9 cellular contexts compared by ENCODE assay signal in genomic region chr11:67006029-67006884, GRCh38. TPM values are rescaled to one million over a fixed set of nuclear protein-coding genes. Genes with fewer than 3 reads are reported as not detected.
A peak's percentile ranks its signal among the peaks of the same experiment; 100 is the strongest.
DNase-seq lines count a peak whose midpoint lies in the region; ATAC-seq, FAIRE-seq and TF ChIP-seq lines count a peak whose summit lies in the region.
"Had no signal": no experiment of that assay in that cellular context is flagged by ENCODE, and none has a peak within 500 bp of the region (broad histone marks: within the 10 kb centered on the region; RNA-seq: fewer than 3 reads in every experiment).

No MANE protein-coding gene starts in this region.

- H3K27ac ChIP-seq in heart right ventricle (no peak overlapping the region), ascending aorta (no peak overlapping the region)

- H3K4me3 Mint-ChIP-seq in nephron progenitor cell: no peak overlapping the region

- TF ChIP-seq POLR2A in H54 (IDR thresholded peaks at IDR 0.05; ENCODE audit: low read depth, low read length): no peak; the same call in 1 of the 2 replicates

- H3K4me1 ChIP-seq in heart right ventricle: no peaks in the 10 kb centered on the region
- no peaks in the 10 kb centered on the region for H3K4me1 ChIP-seq in ascending aorta

- H3K36me3 ChIP-seq in heart right ventricle (no peaks in the 10 kb centered on the region), ascending aorta (no peaks in the 10 kb centered on the region)

- intact Hi-C loops in heart right ventricle (cut with DNase I) (no loop called here), ascending aorta (cut with DNase I) (no loop called here)

- no peak overlapping the region for H3K27ac Mint-ChIP-seq in nephron progenitor cell

- no peaks in the 10 kb centered on the region for H3K9me3 ChIP-seq in heart right ventricle
- H3K9me3 ChIP-seq in ascending aorta: no peaks in the 10 kb centered on the region

- FAIRE-seq in H54 (lab: Jason Lieb, UNC): no peak

- DNase-seq in AG08395 (ENCODE audit: low spot score) (peak; percentile 43), H54 (ENCODE audit: insufficient read length, low spot score) (peak; percentile 68), RPMI8226 (peak; percentile 59), heart right ventricle (peak in 1 of 2 donors; percentile 39), ascending aorta (ENCODE audit: low spot score in 2 of 2) (no peak), C1 segment of cervical spinal cord (lab: John Stamatoyannopoulos, UW) (no peak), HPDE6-E6E7 (ENCODE audit: extremely low spot score) (no peak), nephron progenitor cell (no peak)

- H3K4me3 ChIP-seq in heart right ventricle (no peak overlapping the region), ascending aorta (no peak overlapping the region)

- H3K27me3 ChIP-seq in heart right ventricle: no peaks in the 10 kb centered on the region
- no peaks in the 10 kb centered on the region for H3K27me3 ChIP-seq in ascending aorta

- H3K4me1 Mint-ChIP-seq in nephron progenitor cell: peaks cover 32% of the 10 kb centered on the region

- H3K9me3 Mint-ChIP-seq in nephron progenitor cell: no peaks in the 10 kb centered on the region

- ATAC-seq in heart right ventricle: peak in 7 of 8 donors; percentile 24 to 77 (median 28)

- no peaks in the 10 kb centered on the region for H3K36me3 Mint-ChIP-seq in nephron progenitor cell (ENCODE audit: low read depth)

- 84 to 85% methylated on average over 14 of the region's 14 CpGs for WGBS in heart right ventricle, 2 donors

- TF ChIP-seq CTCF in heart right ventricle (IDR thresholded peaks at IDR 0.05): no peak
- no peak for TF ChIP-seq CTCF in ascending aorta (IDR thresholded peaks at IDR 0.05)
- no peak for TF ChIP-seq CTCF in nephron progenitor cell (IDR thresholded peaks at IDR 0.05)

- peaks cover 18% of the 10 kb centered on the region for H3K27me3 Mint-ChIP-seq in nephron progenitor cell (ENCODE audit: low read depth, poor library complexity)

RNA-seq across cellular contexts. Expression of gene SYT12, which starts 16.7 kb away (rescaled TPM):
- total RNA-seq in heart right ventricle (under 1 TPM in 9 of 10 donors, not detected in 1; 0.12 to 0.78 (median 0.23) TPM), ascending aorta (6.3 TPM)
- polyA plus RNA-seq in heart right ventricle: under 1 TPM in 1 of 2 donors, not detected in 1; 0.33 TPM

RNA-seq across cellular contexts. Expression of gene C11orf86, which starts 31.2 kb away (rescaled TPM):
- total RNA-seq in heart right ventricle: not detected
- not detected for polyA plus RNA-seq in heart right ventricle
- total RNA-seq in ascending aorta: not detected
- polyA plus RNA-seq: esophagus had no signal

RNA-seq across cellular contexts. Expression of gene PC, which starts 48.1 kb away (rescaled TPM):
- total RNA-seq in heart right ventricle (10 to 100 TPM in 7 of 10 donors, 1 to 10 TPM in 3; 6.8 to 18.5 (median 11.0) TPM), ascending aorta (13.5 TPM)
- polyA plus RNA-seq in heart right ventricle: 10 to 100 TPM; 13.2 to 26.0 TPM

RNA-seq across cellular contexts. Expression of gene RHOD, which starts 50.4 kb away (rescaled TPM):
- 100 to 1,000 TPM in 1 of 10 donors, 10 to 100 TPM in 9; 21.9 to 103 (median 29.5) TPM for total RNA-seq in heart right ventricle
- polyA plus RNA-seq in heart right ventricle: 10 to 100 TPM; 76.0 to 98.8 TPM
- 82.6 TPM for total RNA-seq in ascending aorta

Comparison
In these comparisons a context has a peak if more than half of its experiments do, and no peak if none do; other contexts are left out.
1. DNase-seq: peak in AG08395 (single experiment), H54 (single experiment) and RPMI8226 (single experiment); none in ascending aorta (0 of 2), C1 segment of cervical spinal cord (0 of 14), HPDE6-E6E7 (single experiment) and nephron progenitor cell (single experiment).